Comparison of ENCODE assay signal across 28 cellular contexts in the genomic region with DNA sequence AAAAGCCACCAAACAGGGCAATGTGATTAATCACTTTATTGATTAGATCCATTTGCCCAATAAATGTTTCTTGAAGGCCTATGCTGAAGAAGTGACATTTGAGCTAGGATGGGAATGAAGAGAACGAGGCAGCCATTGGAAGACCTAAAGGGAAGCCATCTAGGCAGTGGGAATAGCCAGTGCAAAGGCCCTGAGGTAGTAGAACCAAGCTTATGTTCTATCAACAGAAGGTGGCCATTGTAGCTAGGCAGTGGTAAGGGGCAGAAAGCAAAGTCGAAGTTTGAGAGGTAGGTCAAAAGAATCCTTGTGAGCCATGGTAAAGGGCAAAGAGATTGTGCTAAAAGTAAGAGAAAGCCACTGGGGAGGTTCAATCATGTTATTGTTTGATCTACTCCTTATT.
"Had no signal": no experiment of that assay in that cellular context is flagged by ENCODE, and none has a peak within 500 bp of the region (broad histone marks: within the 10 kb centered on the region; RNA-seq: fewer than 3 reads in every experiment).

No MANE protein-coding gene starts in this region.

- H3K27ac ChIP-seq: ascending aorta, cardiac muscle cell, VCaP had no signal

- DNase-seq: activated B cell treated with CpG ODN at 0.5 μM for 24 hours; activated CD4-positive, alpha-beta memory T cell treated with anti-CD3 and anti-CD28 coated beads for 36 hours; activated CD4-positive, alpha-beta T cell treated with anti-CD3 and anti-CD28 coated beads for 4 hours; activated CD4-positive, alpha-beta T cell treated with anti-CD3 and anti-CD28 coated beads, Interleukin-2, amount 10 ng/mL, durations not matched to agents 24 days and 14 days; activated CD4-positive, alpha-beta T cell treated with anti-CD3 and anti-CD28 coated beads, Interleukin-2, amount 50 U/mL, for 1 hour; activated CD4-positive, alpha-beta T cell treated with anti-CD3 and anti-CD28 coated beads, Interleukin-2, amount 50 U/mL, for 4 hours; activated CD4-positive, CD25-positive, alpha-beta regulatory T cell treated with anti-CD3 and anti-CD28 coated beads, Interleukin-2, amount 50 U/mL, for 72 hours; activated CD8-positive, alpha-beta memory T cell treated with anti-CD3 and anti-CD28 coated beads, Interleukin-2, amount 50 U/mL, for 48 hours; activated CD8-positive, alpha-beta T cell treated with anti-CD3 and anti-CD28 coated beads for 36 hours; activated effector memory CD4-positive, alpha-beta T cell treated with Interleukin-2 at 50 U/mL for 16 hours; activated gamma-delta T cell; activated naive CD4-positive, alpha-beta T cell treated with anti-CD3 and anti-CD28 coated beads, Interleukin-2, amount 10 ng/mL, durations not matched to agents 7 days and 5 days; activated naive CD4-positive, alpha-beta T cell treated with Interleukin-2 at 50 U/mL for 16 hours; activated naive CD8-positive, alpha-beta T cell treated with anti-CD3 and anti-CD28 coated beads, Interleukin-2, amount 10 ng/mL, durations not matched to agents 7 days and 5 days; activated naive CD8-positive, alpha-beta T cell treated with anti-CD3 and anti-CD28 coated beads, Interleukin-2, amount 50 U/mL, for 24 hours; activated T-cell treated with anti-CD3 and anti-CD28 coated beads, Interleukin-2, amount 50 U/mL, for 24 hours; activated T-cell treated with anti-CD3 and anti-CD28 coated beads, Interleukin-2, amount 50 U/mL, for 48 hours; amygdala; anterior cingulate cortex; caudate nucleus; cerebellar nuclear complex; T-helper 2 cell; T-helper 9 cell had no signal

- H3K27me3 ChIP-seq: ascending aorta, cardiac muscle cell had no signal

- H3K4me1 ChIP-seq: ascending aorta had no signal

- H3K36me3 ChIP-seq: cardiac muscle cell had no signal

- FAIRE-seq: bronchial epithelial cell, TTC549 had no signal

- H3K4me3 ChIP-seq: ascending aorta, cardiac muscle cell had no signal

- ATAC-seq: activated CD8-positive, alpha-beta T cell treated with anti-CD3 and anti-CD28 coated beads for 36 hours; activated naive CD8-positive, alpha-beta T cell treated with anti-CD3 and anti-CD28 coated beads, Interleukin-2, amount 50 U/mL, for 24 hours had no signal

- H3K9me3 ChIP-seq: ascending aorta had no signal
